Comparison of ENCODE assay signal across 10 cellular contexts in genomic region chr3:129003578-129004112, GRCh38. TPM values are rescaled to one million over a fixed set of nuclear protein-coding genes. Genes with fewer than 3 reads are reported as not detected.
DNase-seq lines count a peak whose midpoint lies in the region; ATAC-seq, FAIRE-seq and TF ChIP-seq lines count a peak whose summit lies in the region.
"Had no signal": no experiment of that assay in that cellular context is flagged by ENCODE, and none has a peak within 500 bp of the region (broad histone marks: within the 10 kb centered on the region; RNA-seq: fewer than 3 reads in every experiment).

No MANE protein-coding gene starts in this region.

- TF ChIP-seq POLR2A in spleen (IDR thresholded peaks at IDR 0.05) = no peak

- H3K4me1 Mint-ChIP-seq in activated CD4-positive, alpha-beta T cell treated with anti-CD3 and anti-CD28 coated beads, Interleukin-2, amount 10 ng/mL, durations not matched to agents 7 days and 5 days = peaks cover 50% of the 10 kb centered on the region

- H3K4me3 ChIP-seq in esophagus (ENCODE audit: low read depth in 1 of 2, low read length in 2 of 2) (peak overlapping the region; percentile 10 to 32), spleen (peak overlapping the region in 7 of 8 donors; percentile 12 to 81 (median 23))
- H3K4me3 ChIP-seq: SJSA1 had no signal

- peaks cover 0 to 6% of the 10 kb centered on the region in 2 donors for H3K27me3 ChIP-seq in esophagus (ENCODE audit: control insufficient read depth in 1 of 2, insufficient read depth in 2 of 2, low read length in 2 of 2)
- peaks cover 0 to 53% (median 31%) of the 10 kb centered on the region in 7 donors for H3K27me3 ChIP-seq in spleen (replicated peaks in 1 of 7)

- CTCF ChIA-PET in activated CD4-positive, alpha-beta T cell treated with anti-CD3 and anti-CD28 coated beads, Interleukin-2, amount 10 ng/mL, durations not matched to agents 7 days and 5 days (lab: Charles Lee) = interaction anchor here (0.9 to 3.9 kb wide), 7 partner anchors 8 to 88 kb away, joined by 3 to 31 read pairs (median 3); partner anchors contain the start of gene CFAP92

- no peak for ATAC-seq in GM21367 (IDR thresholded peaks at IDR 0.05; ENCODE audit: unreplicated experiment)

- no peak overlapping the region for H3K27ac Mint-ChIP-seq in activated CD4-positive, alpha-beta T cell treated with anti-CD3 and anti-CD28 coated beads, Interleukin-2, amount 10 ng/mL, durations not matched to agents 7 days and 5 days

- 12 to 21% methylated on average over 43 to 55 of the region's 55 CpGs for WGBS in esophagus, 2 donors
- WGBS in spleen, 5 donors = 7 to 40% (median 23%) methylated on average over 38 to 55 of the region's 55 CpGs

- POLR2A ChIA-PET in activated CD4-positive, alpha-beta T cell treated with anti-CD3 and anti-CD28 coated beads, Interleukin-2, amount 10 ng/mL, durations not matched to agents 7 days and 5 days (lab: Charles Lee) = interaction anchor here (0.7 kb wide), 2 partner anchors 110 to 117 kb away, joined by 3 read pairs; no protein-coding TSS in a partner anchor

- peak overlapping the region in 1 of 2 donors; percentile 15 for H3K27ac ChIP-seq in esophagus (ENCODE audit: low read depth in 2 of 2, low read length in 1 of 2)
- H3K27ac ChIP-seq in spleen = peak overlapping the region in 1 of 8 donors; percentile 11
- H3K27ac ChIP-seq: SJSA1 had no signal

- intact Hi-C loops in spleen (cut with DNase I; ENCODE audit: low total_unique reads) = no loop called here

- DNase-seq in NCI-H2196 (lab: John Stamatoyannopoulos, UW; ENCODE audit: unreplicated experiment) (peak; percentile 59), NCI-H2196 treated with DMSO at 0.1 percent for 48 hours (lab: John Stamatoyannopoulos, UW; ENCODE audit: unreplicated experiment) (no peak), spleen (peak; percentile 86), HTR-8/SVneo (ENCODE audit: insufficient read length, low spot score) (no peak), globus pallidus (ENCODE audit: low spot score) (no peak)
- peak; percentile 49 for DNase-seq in activated CD4-positive, alpha-beta T cell treated with anti-CD3 and anti-CD28 coated beads, Interleukin-2, amount 10 ng/mL, durations not matched to agents 7 days and 5 days
- DNase-seq: left cardiac atrium had no signal

- no peak overlapping the region for H3K4me3 Mint-ChIP-seq in activated CD4-positive, alpha-beta T cell treated with anti-CD3 and anti-CD28 coated beads, Interleukin-2, amount 10 ng/mL, durations not matched to agents 7 days and 5 days

- H3K9me3 ChIP-seq in esophagus (ENCODE audit: control insufficient read depth in 2 of 2, insufficient read depth in 1 of 2, low read depth in 1 of 2, low read length in 1 of 2) = no peaks in the 10 kb centered on the region
- H3K9me3 ChIP-seq in spleen = no peaks in the 10 kb centered on the region

- H3K4me1 ChIP-seq in esophagus (ENCODE audit: control insufficient read depth in 2 of 2, insufficient read depth in 2 of 2, low read length in 1 of 2) (peaks cover 4 to 31% of the 10 kb centered on the region in 2 donors), spleen (peaks cover 28 to 85% (median 65%) of the 10 kb centered on the region in 6 donors)

- H3K36me3 ChIP-seq in esophagus (ENCODE audit: control insufficient read depth in 2 of 2, insufficient read depth in 2 of 2, low read length in 1 of 2) = no peaks in the 10 kb centered on the region
- H3K36me3 ChIP-seq in spleen = no peaks in the 10 kb centered on the region
- H3K36me3 ChIP-seq: SJSA1 had no signal

- peaks cover 45% of the 10 kb centered on the region for H3K27me3 Mint-ChIP-seq in activated CD4-positive, alpha-beta T cell treated with anti-CD3 and anti-CD28 coated beads, Interleukin-2, amount 10 ng/mL, durations not matched to agents 7 days and 5 days

- no peaks in the 10 kb centered on the region for H3K36me3 Mint-ChIP-seq in activated CD4-positive, alpha-beta T cell treated with anti-CD3 and anti-CD28 coated beads, Interleukin-2, amount 10 ng/mL, durations not matched to agents 7 days and 5 days (ENCODE audit: low read depth)

- TF ChIP-seq CTCF in spleen (IDR thresholded peaks at IDR 0.05 in 8 of 11, conservative IDR thresholded peaks at IDR 0.05 in 3 of 11) = peak in 3 of 11 experiments; percentile 13 to 42 (median 26)

- no peak for FAIRE-seq in HTR-8/SVneo (lab: Jason Lieb, UNC)

- no peaks in the 10 kb centered on the region for H3K9me3 Mint-ChIP-seq in activated CD4-positive, alpha-beta T cell treated with anti-CD3 and anti-CD28 coated beads, Interleukin-2, amount 10 ng/mL, durations not matched to agents 7 days and 5 days

RNA-seq across cellular contexts. Expression of gene EFCC1, which starts 2.5 kb away (rescaled TPM):
- under 1 TPM in 1 of 2 experiments, not detected in 1; 0.07 TPM for total RNA-seq in activated CD4-positive, alpha-beta T cell treated with anti-CD3 and anti-CD28 coated beads, Interleukin-2, amount 10 ng/mL, durations not matched to agents 7 days and 5 days
- polyA plus RNA-seq in esophagus = 1 to 10 TPM in 1 of 2 donors, under 1 TPM in 1; 0.96 to 1.0 TPM
- total RNA-seq in spleen = 10 to 100 TPM in 2 of 7 donors, 1 to 10 TPM in 5; 3.7 to 11.2 (median 7.6) TPM
- 1 to 10 TPM; 2.0 to 8.9 (median 8.7) TPM for polyA plus RNA-seq in spleen

RNA-seq across cellular contexts. Expression of gene CFAP92, which starts 9.8 kb away (rescaled TPM):
- total RNA-seq in activated CD4-positive, alpha-beta T cell treated with anti-CD3 and anti-CD28 coated beads, Interleukin-2, amount 10 ng/mL, durations not matched to agents 7 days and 5 days = under 1 TPM in 1 of 2 experiments, not detected in 1; 0.10 TPM
- polyA plus RNA-seq in esophagus (under 1 TPM; 0.59 to 0.66 TPM), spleen (under 1 TPM; 0.29 to 0.63 (median 0.45) TPM)
- 1 to 10 TPM; 1.1 to 3.1 (median 1.3) TPM for total RNA-seq in spleen

RNA-seq across cellular contexts. Expression of gene GP9, which starts 56.9 kb away (rescaled TPM):
- not detected for total RNA-seq in activated CD4-positive, alpha-beta T cell treated with anti-CD3 and anti-CD28 coated beads, Interleukin-2, amount 10 ng/mL, durations not matched to agents 7 days and 5 days
- not detected for polyA plus RNA-seq in esophagus
- 10 to 100 TPM in 1 of 7 donors, 1 to 10 TPM in 6; 4.2 to 14.9 (median 7.9) TPM for total RNA-seq in spleen
- polyA plus RNA-seq in spleen = 1 to 10 TPM; 1.4 to 5.5 (median 2.2) TPM
- total RNA-seq: SJSA1 had no signal

Comparison
In these comparisons a context has a peak if more than half of its experiments do, and no peak if none do; other contexts are left out.
1. DNase-seq: peak in NCI-H2196 (single experiment), activated CD4-positive, alpha-beta T cell treated with anti-CD3 and anti-CD28 coated beads, Interleukin-2, amount 10 ng/mL, durations not matched to agents 7 days and 5 days (single experiment) and spleen (single experiment); none in NCI-H2196 treated with DMSO at 0.1 percent for 48 hours (single experiment), HTR-8/SVneo (single experiment) and globus pallidus (single experiment).
2. RNA of gene EFCC1, which starts 2.5 kb away (total RNA-seq): 3.7 to 11.2 TPM in spleen; 0.07 TPM in activated CD4-positive, alpha-beta T cell treated with anti-CD3 and anti-CD28 coated beads, Interleukin-2, amount 10 ng/mL, durations not matched to agents 7 days and 5 days; every median in the first group is over 4 times any median in the second.
3. RNA of gene GP9, which starts 56.9 kb away (total RNA-seq): 4.2 to 14.9 TPM in spleen; not detected in activated CD4-positive, alpha-beta T cell treated with anti-CD3 and anti-CD28 coated beads, Interleukin-2, amount 10 ng/mL, durations not matched to agents 7 days and 5 days; every median in the first group is over 4 times any median in the second.